ENCODE assay signal across 1 cellular context in genomic region chr6:2197177-2197671, GRCh38.
A peak's percentile ranks its signal among the peaks of the same experiment; 100 is the strongest.
TF ChIP-seq lines count a peak whose summit lies in the region.

No MANE protein-coding gene starts in this region.

TF ChIP-seq in HCT116, 20 proteins besides CTCF, POLR2A, EP300 and RAD21 (continued from another document):
- no peak for TF ChIP-seq YY1 (IDR thresholded peaks at IDR 0.05; ENCODE audit: extremely low read depth, insufficient replicate concordance, low read depth, low read length)
- TF ChIP-seq, protein P1, sequence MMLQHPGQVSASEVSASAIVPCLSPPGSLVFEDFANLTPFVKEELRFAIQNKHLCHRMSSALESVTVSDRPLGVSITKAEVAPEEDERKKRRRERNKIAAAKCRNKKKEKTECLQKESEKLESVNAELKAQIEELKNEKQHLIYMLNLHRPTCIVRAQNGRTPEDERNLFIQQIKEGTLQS (IDR thresholded peaks at IDR 0.05) = no peak
- TF ChIP-seq TCF7L2 (IDR thresholded peaks at IDR 0.05; ENCODE audit: borderline replicate concordance, extremely low read depth, insufficient read depth, insufficient read length) = no peak
- peak; percentile 59; the same call in 1 of the 2 replicates for TF ChIP-seq FOSL1 (IDR thresholded peaks at IDR 0.05; ENCODE audit: low read depth)
- no peak for TF ChIP-seq EZH2phosphoT487 (IDR thresholded peaks at IDR 0.05; ENCODE audit: borderline replicate concordance)
- TF ChIP-seq ZBTB33 (IDR thresholded peaks at IDR 0.05; ENCODE audit: extremely low read depth, insufficient replicate concordance, low read length) = no peak
- TF ChIP-seq ZFX (IDR thresholded peaks at IDR 0.05) = no peak
